ENCODE assay signal across 21 cellular contexts in the genomic region with DNA sequence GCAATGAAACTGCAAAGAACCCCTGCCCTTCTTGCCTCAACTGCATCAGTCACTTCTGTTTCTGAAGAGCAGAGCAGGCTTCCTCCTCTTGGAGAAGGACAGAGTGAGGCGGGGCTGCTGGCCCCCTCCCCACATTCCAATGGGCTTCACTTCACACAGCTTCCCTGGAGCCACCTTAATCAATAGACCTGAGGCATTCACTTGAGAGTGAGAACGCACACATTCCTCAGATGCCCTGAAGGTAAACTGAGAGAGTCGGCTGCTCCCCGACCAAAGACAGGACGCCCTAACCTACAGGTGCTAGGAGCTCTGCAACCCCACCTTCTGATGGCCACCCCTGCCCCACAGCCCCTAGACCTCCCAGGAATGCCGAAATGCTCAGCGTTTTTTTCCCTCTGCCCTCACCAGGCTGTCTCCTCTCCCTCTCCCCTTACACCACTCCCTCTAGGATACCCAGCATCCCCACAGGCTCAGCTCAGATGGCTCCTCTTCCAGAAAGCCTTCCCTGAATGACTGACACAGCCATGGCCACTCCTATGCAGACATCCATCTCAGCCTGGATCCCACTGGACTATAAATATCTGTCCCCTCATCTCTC. TPM values are rescaled to one million over a fixed set of nuclear protein-coding genes. Genes with fewer than 3 reads are reported as not detected.
A peak's percentile ranks its signal among the peaks of the same experiment; 100 is the strongest.
DNase-seq lines count a peak whose midpoint lies in the region; ATAC-seq, FAIRE-seq and TF ChIP-seq lines count a peak whose summit lies in the region.
"Had no signal": no experiment of that assay in that cellular context is flagged by ENCODE, and none has a peak within 500 bp of the region (broad histone marks: within the 10 kb centered on the region; RNA-seq: fewer than 3 reads in every experiment).

No MANE protein-coding gene starts in this region.

- WGBS in tibial nerve, 2 donors, result 74 to 78% methylated on average over 7 of the region's 7 CpGs

- H3K9me3 ChIP-seq in kidney (ENCODE audit: control insufficient read depth in 1 of 2, low read length in 2 of 2) (no peaks in the 10 kb centered on the region), tibial nerve (no peaks in the 10 kb centered on the region)
- H3K9me3 ChIP-seq: right atrium auricular region, SJCRH30, uterus had no signal

- H3K9ac ChIP-seq in kidney (ENCODE audit: low read length in 2 of 2), result no peak overlapping the region
- H3K9ac ChIP-seq: KMS-11 had no signal

- H3K4me1 ChIP-seq in kidney (ENCODE audit: control insufficient read depth in 1 of 2, insufficient read depth in 1 of 2, low read depth in 1 of 2, low read length in 2 of 2), result peaks cover 19 to 20% of the 10 kb centered on the region in 2 donors
- H3K4me1 ChIP-seq in tibial nerve, result peaks cover 4 to 100% (median 91%) of the 10 kb centered on the region in 4 donors

- H3K27ac Mint-ChIP-seq in activated naive CD8-positive, alpha-beta T cell treated with anti-CD3 and anti-CD28 coated beads, Interleukin-2, amount 10 ng/mL, durations not matched to agents 7 days and 5 days, result peak overlapping the region; percentile 7
- no peak overlapping the region for H3K27ac Mint-ChIP-seq in activated naive CD8-positive, alpha-beta T cell treated with anti-CD3 and anti-CD28 coated beads for 36 hours

- intact Hi-C loops in kidney (cut with DNase I), result no loop called here

- H3K36me3 ChIP-seq in kidney (ENCODE audit: control insufficient read depth in 1 of 2, insufficient read depth in 2 of 2, low read length in 2 of 2), result no peaks in the 10 kb centered on the region
- H3K36me3 ChIP-seq in tibial nerve, result no peaks in the 10 kb centered on the region
- H3K36me3 ChIP-seq: right atrium auricular region, uterus had no signal

- no peaks in the 10 kb centered on the region for H3K27me3 Mint-ChIP-seq in activated naive CD8-positive, alpha-beta T cell treated with anti-CD3 and anti-CD28 coated beads, Interleukin-2, amount 10 ng/mL, durations not matched to agents 7 days and 5 days
- no peaks in the 10 kb centered on the region for H3K27me3 Mint-ChIP-seq in activated naive CD8-positive, alpha-beta T cell treated with anti-CD3 and anti-CD28 coated beads for 36 hours

- TF ChIP-seq CTCF in RWPE1 (conservative IDR thresholded peaks at IDR 0.05; ENCODE audit: low read depth) (no peak), kidney (IDR thresholded peaks at IDR 0.05; ENCODE audit: borderline replicate concordance, extremely low read depth, insufficient read depth) (no peak), tibial nerve (IDR thresholded peaks at IDR 0.05) (no peak)

- no peak overlapping the region for H3K4me3 Mint-ChIP-seq in activated naive CD8-positive, alpha-beta T cell treated with anti-CD3 and anti-CD28 coated beads, Interleukin-2, amount 10 ng/mL, durations not matched to agents 7 days and 5 days
- no peak overlapping the region for H3K4me3 Mint-ChIP-seq in activated naive CD8-positive, alpha-beta T cell treated with anti-CD3 and anti-CD28 coated beads for 36 hours

- H3K9me3 Mint-ChIP-seq in activated naive CD8-positive, alpha-beta T cell treated with anti-CD3 and anti-CD28 coated beads, Interleukin-2, amount 10 ng/mL, durations not matched to agents 7 days and 5 days, result no peaks in the 10 kb centered on the region
- H3K9me3 Mint-ChIP-seq in activated naive CD8-positive, alpha-beta T cell treated with anti-CD3 and anti-CD28 coated beads for 36 hours, result no peaks in the 10 kb centered on the region

- H3K27ac ChIP-seq in RWPE1 (0 out of 2 replicates have a peak overlapping the region, but pooled peaks have one; percentile 2), kidney (ENCODE audit: low read depth in 2 of 2, low read length in 2 of 2) (no peak overlapping the region), tibial nerve (peak overlapping the region; percentile 5 to 96 (median 84))
- H3K27ac ChIP-seq: KMS-11, SJCRH30 had no signal

- POLR2A ChIA-PET in activated naive CD8-positive, alpha-beta T cell treated with anti-CD3 and anti-CD28 coated beads, Interleukin-2, amount 10 ng/mL, durations not matched to agents 7 days and 5 days (lab: Charles Lee), result interaction anchor here (0.6 kb wide), 1 partner anchor 367 kb away, joined by 3 read pairs; no protein-coding TSS in a partner anchor
- POLR2A ChIA-PET in RWPE1 (lab: Yijun Ruan, JAX; ENCODE audit: low non-redundant PET), result no interaction called here

- peaks cover 25% of the 10 kb centered on the region for H3K4me1 Mint-ChIP-seq in activated naive CD8-positive, alpha-beta T cell treated with anti-CD3 and anti-CD28 coated beads, Interleukin-2, amount 10 ng/mL, durations not matched to agents 7 days and 5 days
- H3K4me1 Mint-ChIP-seq in activated naive CD8-positive, alpha-beta T cell treated with anti-CD3 and anti-CD28 coated beads for 36 hours, result peaks cover 41% of the 10 kb centered on the region

- CTCF ChIA-PET in RWPE1 (lab: Yijun Ruan, JAX), result no interaction called here

- DNase-seq in activated naive CD8-positive, alpha-beta T cell treated with anti-CD3 and anti-CD28 coated beads, Interleukin-2, amount 10 ng/mL, durations not matched to agents 7 days and 5 days, result no peak
- no peak for DNase-seq in activated naive CD8-positive, alpha-beta T cell treated with anti-CD3 and anti-CD28 coated beads for 36 hours
- DNase-seq in RWPE1 (ENCODE audit: low spot score) (no peak), kidney (peak; percentile 22), tibial nerve (ENCODE audit: low spot score in 2 of 2) (no peak), HTR-8/SVneo (ENCODE audit: insufficient read length, low spot score) (no peak)
- DNase-seq in activated effector memory CD4-positive, alpha-beta T cell treated with Interleukin-2 at 50 U/mL for 16 hours, result no peak
- DNase-seq: activated CD4-positive, alpha-beta T cell treated with anti-CD3 and anti-CD28 coated beads for 1 hour; activated T-cell treated with anti-CD3 and anti-CD28 coated beads for 4 hours; NCI-H1105; NCI-H2107; NCI-H526 treated with DMSO at 0.1 percent for 48 hours; nucleus accumbens; OCI-M1; SJCRH30; T-helper 9 cell; uterus had no signal

- no peaks in the 10 kb centered on the region for H3K27me3 ChIP-seq in tibial nerve
- H3K27me3 ChIP-seq: right atrium auricular region, SJCRH30, uterus had no signal

- ATAC-seq in activated naive CD8-positive, alpha-beta T cell treated with anti-CD3 and anti-CD28 coated beads, Interleukin-2, amount 10 ng/mL, durations not matched to agents 7 days and 5 days (ENCODE audit: low read depth), result no peak
- ATAC-seq in GM19395 (IDR thresholded peaks at IDR 0.05; ENCODE audit: unreplicated experiment), result no peak

- FAIRE-seq in kidney (lab: Jason Lieb, UNC) (no peak), HTR-8/SVneo (lab: Jason Lieb, UNC) (no peak)
- FAIRE-seq: G401.6 had no signal

- no peak for TF ChIP-seq POLR2A in tibial nerve (IDR thresholded peaks at IDR 0.05)

- no peak for TF ChIP-seq EP300 in tibial nerve (IDR thresholded peaks at IDR 0.05)

- peaks cover 6% of the 10 kb centered on the region for H3K36me3 Mint-ChIP-seq in activated naive CD8-positive, alpha-beta T cell treated with anti-CD3 and anti-CD28 coated beads, Interleukin-2, amount 10 ng/mL, durations not matched to agents 7 days and 5 days
- peaks cover 5% of the 10 kb centered on the region for H3K36me3 Mint-ChIP-seq in activated naive CD8-positive, alpha-beta T cell treated with anti-CD3 and anti-CD28 coated beads for 36 hours

- H3K4me3 ChIP-seq in kidney (ENCODE audit: low read length in 2 of 2), result no peak overlapping the region
- no peak overlapping the region for H3K4me3 ChIP-seq in tibial nerve
- H3K4me3 ChIP-seq: right atrium auricular region, SJCRH30, uterus had no signal

RNA-seq across cellular contexts. Expression of a gene that starts 31.1 kb away (rescaled TPM):
- 10 to 100 TPM; 79.0 to 79.1 TPM for total RNA-seq in activated naive CD8-positive, alpha-beta T cell treated with anti-CD3 and anti-CD28 coated beads, Interleukin-2, amount 10 ng/mL, durations not matched to agents 7 days and 5 days
- total RNA-seq in activated naive CD8-positive, alpha-beta T cell treated with anti-CD3 and anti-CD28 coated beads for 36 hours, result 10 to 100 TPM; 38.0 to 38.8 TPM
- total RNA-seq in kidney (18.5 TPM), tibial nerve (100 to 1,000 TPM in 1 of 4 donors, 10 to 100 TPM in 3; 71.0 to 106 (median 87.5) TPM)
- 0.54 TPM for polyA plus RNA-seq in kidney (ENCODE audit: insufficient read depth, low read depth, low replicate concordance)

RNA-seq across cellular contexts. Expression of a gene that starts 49.5 kb away (rescaled TPM):
- total RNA-seq in activated naive CD8-positive, alpha-beta T cell treated with anti-CD3 and anti-CD28 coated beads, Interleukin-2, amount 10 ng/mL, durations not matched to agents 7 days and 5 days, result 10 to 100 TPM; 33.8 to 34.7 TPM
- total RNA-seq in activated naive CD8-positive, alpha-beta T cell treated with anti-CD3 and anti-CD28 coated beads for 36 hours, result 10 to 100 TPM; 57.9 to 60.7 TPM
- total RNA-seq in kidney (46.7 TPM), tibial nerve (10 to 100 TPM; 26.4 to 44.7 (median 34.6) TPM)
- 124 TPM for polyA plus RNA-seq in kidney (ENCODE audit: insufficient read depth, low read depth, low replicate concordance)

Comparison
In these comparisons a context has a peak if more than half of its experiments do, and no peak if none do; other contexts are left out.
1. H3K27ac ChIP-seq: peak in RWPE1 (single experiment) and tibial nerve (4 of 4); none in kidney (0 of 2).